10 cellular contexts compared by ENCODE assay signal in the genomic region with DNA sequence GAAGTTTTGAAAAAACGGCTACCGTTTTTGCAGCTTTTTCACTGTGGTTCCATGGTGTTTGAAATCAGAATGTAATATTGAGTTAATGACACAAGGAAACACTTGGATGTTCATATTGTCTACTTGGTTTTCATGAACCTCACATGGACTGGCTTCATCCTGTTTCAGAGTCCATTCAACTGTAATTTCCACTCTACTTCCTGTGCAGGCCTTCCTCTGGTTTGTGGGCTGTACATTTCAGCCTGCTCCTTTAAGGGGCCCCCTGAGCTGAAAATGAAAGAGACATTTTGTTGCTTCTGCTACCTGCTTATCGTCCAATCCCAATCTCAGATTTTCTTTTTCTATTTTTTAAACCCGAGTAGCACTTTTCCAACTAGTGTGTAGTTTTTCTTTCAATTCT. TPM values are rescaled to one million over a fixed set of nuclear protein-coding genes. Genes with fewer than 3 reads are reported as not detected.
DNase-seq lines count a peak whose midpoint lies in the region; ATAC-seq and TF ChIP-seq lines count a peak whose summit lies in the region.
"Had no signal": no experiment of that assay in that cellular context is flagged by ENCODE, and none has a peak within 500 bp of the region (broad histone marks: within the 10 kb centered on the region; RNA-seq: fewer than 3 reads in every experiment).

No MANE protein-coding gene starts in this region.

- DNase-seq in AML-193 (lab: John Stamatoyannopoulos, UW): peak; percentile 90 to 91
- peak; percentile 8 for DNase-seq in activated T-helper 1 cell treated with anti-CD3 and anti-CD28 coated beads, Interleukin-12 subunit alpha, Interleukin-12 subunit beta, Interleukin-2, Interleukin-4 antibody, amounts not matched to agents 30 ng/mL and 10 ng/mL and 1 ng/mL, durations not matched to agents 14 hours and 24 hours and 36 hours (ENCODE audit: low spot score)
- DNase-seq in NCI-H1436 (lab: John Stamatoyannopoulos, UW): no peak
- no peak for DNase-seq in osteocyte (ENCODE audit: extremely low spot score, unreplicated experiment)
- DNase-seq in activated effector memory CD4-positive, alpha-beta T cell treated with Interleukin-2 at 50 U/mL for 16 hours: no peak
- DNase-seq: NCI-H2107 had no signal

- H3K27me3 Mint-ChIP-seq in activated T-helper 1 cell treated with anti-CD3 and anti-CD28 coated beads, Interleukin-12 subunit alpha, Interleukin-12 subunit beta, Interleukin-2, Interleukin-4 antibody, amounts not matched to agents 30 ng/mL and 10 ng/mL and 1 ng/mL, durations not matched to agents 14 hours and 24 hours and 36 hours (ENCODE audit: insufficient read depth): peaks cover 30% of the 10 kb centered on the region
- no peaks in the 10 kb centered on the region for H3K27me3 Mint-ChIP-seq in osteocyte (ENCODE audit: unreplicated experiment)

- peaks cover 38% of the 10 kb centered on the region for H3K4me1 Mint-ChIP-seq in activated T-helper 1 cell treated with anti-CD3 and anti-CD28 coated beads, Interleukin-12 subunit alpha, Interleukin-12 subunit beta, Interleukin-2, Interleukin-4 antibody, amounts not matched to agents 30 ng/mL and 10 ng/mL and 1 ng/mL, durations not matched to agents 14 hours and 24 hours and 36 hours (ENCODE audit: low read depth)
- peaks cover 37% of the 10 kb centered on the region for H3K4me1 Mint-ChIP-seq in osteocyte (ENCODE audit: unreplicated experiment)

- intact Hi-C loops in activated T-helper 1 cell treated with anti-CD3 and anti-CD28 coated beads, Interleukin-12 subunit alpha, Interleukin-12 subunit beta, Interleukin-2, Interleukin-4 antibody, amounts not matched to agents 30 ng/mL and 10 ng/mL and 1 ng/mL, durations not matched to agents 14 hours and 24 hours and 36 hours (cut with micrococcal nuclease): loop anchor here (5.0 kb wide), 2 partner anchors 126 to 161 kb away; no protein-coding TSS in a partner anchor

- H3K27ac Mint-ChIP-seq in activated T-helper 1 cell treated with anti-CD3 and anti-CD28 coated beads, Interleukin-12 subunit alpha, Interleukin-12 subunit beta, Interleukin-2, Interleukin-4 antibody, amounts not matched to agents 30 ng/mL and 10 ng/mL and 1 ng/mL, durations not matched to agents 14 hours and 24 hours and 36 hours: no peak overlapping the region
- H3K27ac Mint-ChIP-seq in osteocyte (ENCODE audit: unreplicated experiment): no peak overlapping the region

- TF ChIP-seq CTCF in osteocyte (IDR thresholded peaks at IDR 0.05): no peak

- H3K36me3 Mint-ChIP-seq in activated T-helper 1 cell treated with anti-CD3 and anti-CD28 coated beads, Interleukin-12 subunit alpha, Interleukin-12 subunit beta, Interleukin-2, Interleukin-4 antibody, amounts not matched to agents 30 ng/mL and 10 ng/mL and 1 ng/mL, durations not matched to agents 14 hours and 24 hours and 36 hours (ENCODE audit: low read depth): peaks cover 4% of the 10 kb centered on the region
- peaks cover 3% of the 10 kb centered on the region for H3K36me3 Mint-ChIP-seq in osteocyte (ENCODE audit: unreplicated experiment)

- no peaks in the 10 kb centered on the region for H3K9me3 Mint-ChIP-seq in activated T-helper 1 cell treated with anti-CD3 and anti-CD28 coated beads, Interleukin-12 subunit alpha, Interleukin-12 subunit beta, Interleukin-2, Interleukin-4 antibody, amounts not matched to agents 30 ng/mL and 10 ng/mL and 1 ng/mL, durations not matched to agents 14 hours and 24 hours and 36 hours
- no peaks in the 10 kb centered on the region for H3K9me3 Mint-ChIP-seq in osteocyte (ENCODE audit: unreplicated experiment)

- ATAC-seq in GM19438 (IDR thresholded peaks at IDR 0.05; ENCODE audit: low read depth, unreplicated experiment): peak; percentile 91
- peak; percentile 91 for ATAC-seq in HG03354 (IDR thresholded peaks at IDR 0.05; ENCODE audit: poor library complexity, severe bottlenecking, unreplicated experiment)
- no peak for ATAC-seq in esophagus mucosa

- H3K4me3 Mint-ChIP-seq in activated T-helper 1 cell treated with anti-CD3 and anti-CD28 coated beads, Interleukin-12 subunit alpha, Interleukin-12 subunit beta, Interleukin-2, Interleukin-4 antibody, amounts not matched to agents 30 ng/mL and 10 ng/mL and 1 ng/mL, durations not matched to agents 14 hours and 24 hours and 36 hours: no peak overlapping the region
- no peak overlapping the region for H3K4me3 Mint-ChIP-seq in osteocyte (ENCODE audit: unreplicated experiment)

RNA-seq across cellular contexts. Expression of a gene that starts 41.8 kb away (rescaled TPM):
- 0.73 and 0.76 TPM in 2 replicates for total RNA-seq in activated T-helper 1 cell treated with anti-CD3 and anti-CD28 coated beads, Interleukin-12 subunit alpha, Interleukin-12 subunit beta, Interleukin-2, Interleukin-4 antibody, amounts not matched to agents 30 ng/mL and 10 ng/mL and 1 ng/mL, durations not matched to agents 14 hours and 24 hours and 36 hours
- total RNA-seq in esophagus mucosa: 75.6 TPM
- 22.9 and 23.3 TPM in 2 replicates for total RNA-seq in osteocyte

RNA-seq across cellular contexts. Expression of a gene that starts 56.3 kb away (rescaled TPM):
- total RNA-seq in activated T-helper 1 cell treated with anti-CD3 and anti-CD28 coated beads, Interleukin-12 subunit alpha, Interleukin-12 subunit beta, Interleukin-2, Interleukin-4 antibody, amounts not matched to agents 30 ng/mL and 10 ng/mL and 1 ng/mL, durations not matched to agents 14 hours and 24 hours and 36 hours: 1.2 and 1.4 TPM in 2 replicates
- total RNA-seq in esophagus mucosa (1.0 TPM), osteocyte (4.0 and 5.2 TPM in 2 replicates)
- total RNA-seq: cerebellum had no signal

RNA-seq across cellular contexts. Expression of a gene that starts 56.7 kb away (rescaled TPM):
- 5.0 and 5.4 TPM in 2 replicates for total RNA-seq in activated T-helper 1 cell treated with anti-CD3 and anti-CD28 coated beads, Interleukin-12 subunit alpha, Interleukin-12 subunit beta, Interleukin-2, Interleukin-4 antibody, amounts not matched to agents 30 ng/mL and 10 ng/mL and 1 ng/mL, durations not matched to agents 14 hours and 24 hours and 36 hours
- total RNA-seq in esophagus mucosa (7.7 TPM), osteocyte (14.3 and 16.0 TPM in 2 replicates)
- total RNA-seq: cerebellum had no signal

Comparison
In these comparisons a context has a peak if more than half of its experiments do, and no peak if none do; other contexts are left out.
1. DNase-seq: peak in AML-193 (2 of 2) and activated T-helper 1 cell treated with anti-CD3 and anti-CD28 coated beads, Interleukin-12 subunit alpha, Interleukin-12 subunit beta, Interleukin-2, Interleukin-4 antibody, amounts not matched to agents 30 ng/mL and 10 ng/mL and 1 ng/mL, durations not matched to agents 14 hours and 24 hours and 36 hours (single experiment); none in NCI-H1436 (single experiment), osteocyte (single experiment) and activated effector memory CD4-positive, alpha-beta T cell treated with Interleukin-2 at 50 U/mL for 16 hours (single experiment).
2. RNA of a gene that starts 41.8 kb away (total RNA-seq): 75.6 TPM in esophagus mucosa (single experiment) and 22.9 to 23.3 TPM in osteocyte; 0.73 to 0.76 TPM in activated T-helper 1 cell treated with anti-CD3 and anti-CD28 coated beads, Interleukin-12 subunit alpha, Interleukin-12 subunit beta, Interleukin-2, Interleukin-4 antibody, amounts not matched to agents 30 ng/mL and 10 ng/mL and 1 ng/mL, durations not matched to agents 14 hours and 24 hours and 36 hours; every median in the first group is over 10 times any median in the second.